8 cellular contexts compared by ENCODE assay signal in genomic region chr13:29369060-29369743, GRCh38.
DNase-seq lines count a peak whose midpoint lies in the region; ATAC-seq and TF ChIP-seq lines count a peak whose summit lies in the region.

No MANE protein-coding gene starts in this region.

- peak; percentile 11 for DNase-seq in activated CD4-positive, alpha-beta T cell treated with anti-CD3 and anti-CD28 coated beads for 36 hours
- DNase-seq in activated CD4-positive, alpha-beta T cell treated with anti-CD3 and anti-CD28 coated beads, Interleukin-2, amount 10 ng/mL, durations not matched to agents 7 days and 5 days = no peak
- DNase-seq in NCI-H2196 (lab: John Stamatoyannopoulos, UW; ENCODE audit: unreplicated experiment) = peak; percentile 40
- DNase-seq in astrocyte of the hippocampus (ENCODE audit: low read depth, low spot score) = peak; percentile 53
- peak; percentile 52 for DNase-seq in iris pigment epithelial cell (ENCODE audit: low read depth)
- no peak for DNase-seq in vagina (ENCODE audit: extremely low spot score in 2 of 2)

- CTCF ChIA-PET in activated CD4-positive, alpha-beta T cell treated with anti-CD3 and anti-CD28 coated beads for 36 hours (lab: Charles Lee) = interaction anchor here (0.6 to 0.7 kb wide), 2 partner anchors 235 to 1212 kb away, joined by 3 read pairs; no protein-coding TSS in a partner anchor
- CTCF ChIA-PET in activated CD4-positive, alpha-beta T cell treated with anti-CD3 and anti-CD28 coated beads, Interleukin-2, amount 10 ng/mL, durations not matched to agents 7 days and 5 days (lab: Charles Lee) = interaction anchor here (0.5 kb wide), 1 partner anchor 162 kb away, joined by 3 read pairs; no protein-coding TSS in a partner anchor

- no peak for ATAC-seq in activated CD4-positive, alpha-beta T cell treated with anti-CD3 and anti-CD28 coated beads for 36 hours
- ATAC-seq in GM18511 (IDR thresholded peaks at IDR 0.05; ENCODE audit: unreplicated experiment) (no peak), HG02571 (IDR thresholded peaks at IDR 0.05; ENCODE audit: unreplicated experiment) (no peak)

- intact Hi-C loops in activated CD4-positive, alpha-beta T cell treated with anti-CD3 and anti-CD28 coated beads for 36 hours (cut with DNase I, micrococcal nuclease) = loop anchor here in 1 of 2 experiments (10.0 kb wide), 1 partner anchor 1044 kb away; no protein-coding TSS in a partner anchor
- intact Hi-C loops in vagina (cut with DNase I) = no loop called here

- no peaks in the 10 kb centered on the region for H3K9me3 Mint-ChIP-seq in activated CD4-positive, alpha-beta T cell treated with anti-CD3 and anti-CD28 coated beads for 36 hours (ENCODE audit: low read depth)
- no peaks in the 10 kb centered on the region for H3K9me3 Mint-ChIP-seq in activated CD4-positive, alpha-beta T cell treated with anti-CD3 and anti-CD28 coated beads, Interleukin-2, amount 10 ng/mL, durations not matched to agents 7 days and 5 days

- no peak overlapping the region for H3K4me3 ChIP-seq in vagina

- no peaks in the 10 kb centered on the region for H3K9me3 ChIP-seq in vagina

- H3K27me3 ChIP-seq in vagina = no peaks in the 10 kb centered on the region

- H3K36me3 Mint-ChIP-seq in activated CD4-positive, alpha-beta T cell treated with anti-CD3 and anti-CD28 coated beads for 36 hours (ENCODE audit: low read depth) = no peaks in the 10 kb centered on the region
- H3K36me3 Mint-ChIP-seq in activated CD4-positive, alpha-beta T cell treated with anti-CD3 and anti-CD28 coated beads, Interleukin-2, amount 10 ng/mL, durations not matched to agents 7 days and 5 days (ENCODE audit: low read depth) = no peaks in the 10 kb centered on the region

- peaks cover 14% of the 10 kb centered on the region for H3K27me3 Mint-ChIP-seq in activated CD4-positive, alpha-beta T cell treated with anti-CD3 and anti-CD28 coated beads for 36 hours
- H3K27me3 Mint-ChIP-seq in activated CD4-positive, alpha-beta T cell treated with anti-CD3 and anti-CD28 coated beads, Interleukin-2, amount 10 ng/mL, durations not matched to agents 7 days and 5 days = no peaks in the 10 kb centered on the region

- no peaks in the 10 kb centered on the region for H3K36me3 ChIP-seq in vagina

- POLR2A ChIA-PET in activated CD4-positive, alpha-beta T cell treated with anti-CD3 and anti-CD28 coated beads for 36 hours (lab: Charles Lee) = no interaction called here
- POLR2A ChIA-PET in activated CD4-positive, alpha-beta T cell treated with anti-CD3 and anti-CD28 coated beads, Interleukin-2, amount 10 ng/mL, durations not matched to agents 7 days and 5 days (lab: Charles Lee) = no interaction called here

- H3K4me1 ChIP-seq in vagina = no peaks in the 10 kb centered on the region

- H3K27ac ChIP-seq in vagina = no peak overlapping the region

- no peak for TF ChIP-seq POLR2A in vagina (IDR thresholded peaks at IDR 0.05)

- TF ChIP-seq CTCF in vagina (IDR thresholded peaks at IDR 0.05) = peak in 2 of 3 experiments; percentile 7 to 36

- no peak overlapping the region for H3K4me3 Mint-ChIP-seq in activated CD4-positive, alpha-beta T cell treated with anti-CD3 and anti-CD28 coated beads for 36 hours
- no peak overlapping the region for H3K4me3 Mint-ChIP-seq in activated CD4-positive, alpha-beta T cell treated with anti-CD3 and anti-CD28 coated beads, Interleukin-2, amount 10 ng/mL, durations not matched to agents 7 days and 5 days

- no peaks in the 10 kb centered on the region for H3K4me1 Mint-ChIP-seq in activated CD4-positive, alpha-beta T cell treated with anti-CD3 and anti-CD28 coated beads for 36 hours
- no peaks in the 10 kb centered on the region for H3K4me1 Mint-ChIP-seq in activated CD4-positive, alpha-beta T cell treated with anti-CD3 and anti-CD28 coated beads, Interleukin-2, amount 10 ng/mL, durations not matched to agents 7 days and 5 days

- no peak overlapping the region for H3K27ac Mint-ChIP-seq in activated CD4-positive, alpha-beta T cell treated with anti-CD3 and anti-CD28 coated beads for 36 hours
- H3K27ac Mint-ChIP-seq in activated CD4-positive, alpha-beta T cell treated with anti-CD3 and anti-CD28 coated beads, Interleukin-2, amount 10 ng/mL, durations not matched to agents 7 days and 5 days = no peak overlapping the region

Comparison
In these comparisons a context has a peak if more than half of its experiments do, and no peak if none do; other contexts are left out.
1. DNase-seq: peak in activated CD4-positive, alpha-beta T cell treated with anti-CD3 and anti-CD28 coated beads for 36 hours (single experiment), NCI-H2196 (single experiment), astrocyte of the hippocampus (single experiment) and iris pigment epithelial cell (single experiment); none in activated CD4-positive, alpha-beta T cell treated with anti-CD3 and anti-CD28 coated beads, Interleukin-2, amount 10 ng/mL, durations not matched to agents 7 days and 5 days (single experiment) and vagina (0 of 2).